Comparison of ENCODE assay signal across 17 cellular contexts in the genomic region with DNA sequence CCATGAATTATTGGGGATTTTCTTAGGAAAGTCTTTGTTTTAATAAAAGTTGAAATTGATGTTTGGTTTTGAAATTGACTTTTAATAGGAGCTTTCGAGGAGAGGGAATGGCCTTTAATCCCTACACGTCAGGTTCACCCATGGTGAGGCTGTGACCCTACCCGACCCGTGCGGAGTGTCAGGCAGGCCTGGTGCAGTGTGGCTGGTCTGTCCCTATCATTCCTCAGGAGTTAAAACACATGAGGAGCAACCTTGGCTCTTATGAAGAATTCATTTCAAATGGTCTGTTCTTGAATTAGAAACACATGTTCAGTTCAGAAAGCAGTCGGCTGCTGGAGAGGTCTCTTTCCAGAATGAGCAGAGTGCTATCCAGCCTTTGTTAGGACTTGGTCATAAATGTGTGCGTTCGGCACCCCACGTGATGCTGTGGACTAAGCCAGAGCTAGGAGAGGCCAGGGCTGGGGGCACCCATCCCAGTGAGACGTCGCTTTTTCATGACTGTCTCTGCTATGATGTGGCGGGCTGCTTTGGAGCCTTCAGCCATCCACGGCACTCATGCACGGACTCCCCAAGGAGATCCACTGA. TPM values are rescaled to one million over a fixed set of nuclear protein-coding genes. Genes with fewer than 3 reads are reported as not detected.
DNase-seq lines count a peak whose midpoint lies in the region; ATAC-seq and TF ChIP-seq lines count a peak whose summit lies in the region.
"Had no signal": no experiment of that assay in that cellular context is flagged by ENCODE, and none has a peak within 500 bp of the region (broad histone marks: within the 10 kb centered on the region; RNA-seq: fewer than 3 reads in every experiment).

No MANE protein-coding gene starts in this region.

- no peak overlapping the region for H2BK5ac ChIP-seq in trophoblast cell (ENCODE audit: low read depth, low read length, poor library complexity)

- H3K9me3 ChIP-seq in trophoblast cell (ENCODE audit: insufficient read depth, low read depth, low read length), result no peaks in the 10 kb centered on the region
- H3K9me3 ChIP-seq: BE2C had no signal

- no peak overlapping the region for H3K14ac ChIP-seq in trophoblast cell (ENCODE audit: low read length)

- no peak overlapping the region for H3K4me3 Mint-ChIP-seq in neural crest cell
- H3K4me3 Mint-ChIP-seq in stimulated activated naive B cell treated with anti-CD40 and anti-IgM and Interleukin-4, amounts not matched to agents 10 μg/mL and 1 μg/mL and 100 μg/mL, for 72 hours, result no peak overlapping the region
- H3K4me3 Mint-ChIP-seq: natural killer cell had no signal

- peaks cover 8% of the 10 kb centered on the region for H3K79me2 ChIP-seq in trophoblast cell (ENCODE audit: control insufficient read depth, insufficient read depth, low read length, poor library complexity)

- peaks cover 7% of the 10 kb centered on the region for H3K27me3 Mint-ChIP-seq in neural crest cell (ENCODE audit: low read depth)
- H3K27me3 Mint-ChIP-seq in stimulated activated naive B cell treated with anti-CD40 and anti-IgM and Interleukin-4, amounts not matched to agents 10 μg/mL and 1 μg/mL and 100 μg/mL, for 72 hours, result no peaks in the 10 kb centered on the region

- no peak overlapping the region for H3K27ac ChIP-seq in trophoblast cell (ENCODE audit: low read depth, low read length)

- no peak overlapping the region for H3K4me2 ChIP-seq in trophoblast cell (ENCODE audit: low read length)

- no peaks in the 10 kb centered on the region for H3K9me3 Mint-ChIP-seq in neural crest cell
- H3K9me3 Mint-ChIP-seq in stimulated activated naive B cell treated with anti-CD40 and anti-IgM and Interleukin-4, amounts not matched to agents 10 μg/mL and 1 μg/mL and 100 μg/mL, for 72 hours, result no peaks in the 10 kb centered on the region
- H3K9me3 Mint-ChIP-seq: natural killer cell had no signal

- H3K4me3 ChIP-seq in foreskin fibroblast (ENCODE audit: low read depth in 1 of 2, low read length in 2 of 2), result no peak overlapping the region
- H3K4me3 ChIP-seq in trophoblast cell (ENCODE audit: low read depth, low read length), result no peak overlapping the region
- H3K4me3 ChIP-seq: GM12878 had no signal

- no peak overlapping the region for H4K12ac ChIP-seq in trophoblast cell (ENCODE audit: low read depth, low read length)

- no peak overlapping the region for H3K4ac ChIP-seq in trophoblast cell (ENCODE audit: low read depth, low read length)

- peak overlapping the region; percentile 24 for H3K27ac Mint-ChIP-seq in neural crest cell (ENCODE audit: unreplicated experiment)
- H3K27ac Mint-ChIP-seq in stimulated activated naive B cell treated with anti-CD40 and anti-IgM and Interleukin-4, amounts not matched to agents 10 μg/mL and 1 μg/mL and 100 μg/mL, for 72 hours, result no peak overlapping the region
- H3K27ac Mint-ChIP-seq: natural killer cell had no signal

- H3K4me1 Mint-ChIP-seq in neural crest cell, result peaks cover 4% of the 10 kb centered on the region
- peaks cover 7 to 12% of the 10 kb centered on the region in 2 donors for H3K4me1 Mint-ChIP-seq in stimulated activated naive B cell treated with anti-CD40 and anti-IgM and Interleukin-4, amounts not matched to agents 10 μg/mL and 1 μg/mL and 100 μg/mL, for 72 hours

- no peak overlapping the region for H3K23ac ChIP-seq in trophoblast cell (ENCODE audit: low read length)

- no peaks in the 10 kb centered on the region for H3K36me3 ChIP-seq in trophoblast cell (ENCODE audit: control insufficient read depth in 1 of 2, insufficient read depth in 2 of 2, low read length in 2 of 2)
- H3K36me3 ChIP-seq: BE2C had no signal

- no peak overlapping the region for H2BK120ac ChIP-seq in trophoblast cell (ENCODE audit: insufficient read depth, low read length, poor library complexity)

- H3K27me3 ChIP-seq in trophoblast cell (ENCODE audit: insufficient read depth, low read length), result no peaks in the 10 kb centered on the region
- H3K27me3 ChIP-seq: BE2C had no signal

- TF ChIP-seq CTCF in AG09319 (IDR thresholded peaks at IDR 0.05; ENCODE audit: low read depth, low read length) (no peak), foreskin fibroblast (IDR thresholded peaks at IDR 0.05; ENCODE audit: low read depth, low read length) (no peak), neural crest cell (conservative IDR thresholded peaks at IDR 0.05) (no peak)

- WGBS in trophoblast cell (ENCODE audit: extremely low coverage, insufficient coverage, insufficient read length), result 100% methylated on average over 1 of the region's 14 CpGs

- no peak overlapping the region for H2AK5ac ChIP-seq in trophoblast cell (ENCODE audit: low read length)

- H3K36me3 Mint-ChIP-seq in neural crest cell (ENCODE audit: low read depth), result no peaks in the 10 kb centered on the region
- H3K36me3 Mint-ChIP-seq in stimulated activated naive B cell treated with anti-CD40 and anti-IgM and Interleukin-4, amounts not matched to agents 10 μg/mL and 1 μg/mL and 100 μg/mL, for 72 hours, result peaks cover 3 to 21% of the 10 kb centered on the region in 2 donors
- H3K36me3 Mint-ChIP-seq: natural killer cell had no signal

- H4K8ac ChIP-seq in trophoblast cell (ENCODE audit: low read depth, low read length), result no peak overlapping the region

- H2BK12ac ChIP-seq in trophoblast cell (ENCODE audit: low read length), result no peak overlapping the region

- no peak overlapping the region for H4K91ac ChIP-seq in trophoblast cell (ENCODE audit: low read depth, low read length)

- H3K79me1 ChIP-seq in trophoblast cell (ENCODE audit: low read length), result peaks cover 8% of the 10 kb centered on the region

- peak; percentile 53 for ATAC-seq in SK-N-SH treated with all-trans-retinoic acid at 6 μM for 48 hours
- no peak for ATAC-seq in stimulated activated naive B cell treated with anti-CD40 and anti-IgM and Interleukin-4, amounts not matched to agents 10 μg/mL and 1 μg/mL and 100 μg/mL, for 72 hours (replicated peaks)
- ATAC-seq in HG03439 (IDR thresholded peaks at IDR 0.05; ENCODE audit: unreplicated experiment), result no peak
- ATAC-seq: GM12878, natural killer cell had no signal

- DNase-seq in AG09319 (ENCODE audit: extremely low read depth, low read depth), result peak; percentile 47
- peak; percentile 87 to 94 for DNase-seq in foreskin fibroblast
- no peak for DNase-seq in neural crest cell (ENCODE audit: low read depth, low spot score)
- DNase-seq in trophoblast cell, result no peak
- DNase-seq in NCI-H69 (lab: John Stamatoyannopoulos, UW), result no peak
- DNase-seq in stimulated activated naive B cell treated with anti-CD40 and anti-IgM and Interleukin-4, amounts not matched to agents 10 μg/mL and 1 μg/mL and 100 μg/mL, for 72 hours, result no peak
- DNase-seq: activated naive CD4-positive, alpha-beta T cell treated with anti-CD3 and anti-CD28 coated beads, Interleukin-2, amount 50 U/mL, for 16 hours; BE2C; cerebellar nuclear complex; DND-41; natural killer cell; NCI-H1694 treated with DMSO at 0.1 percent for 48 hours; NCI-H510A; stimulated activated naive CD4-positive, alpha-beta T cell had no signal

- H2AFZ ChIP-seq in trophoblast cell (ENCODE audit: insufficient read depth, low read length, poor library complexity), result no peak overlapping the region

- H3K9ac ChIP-seq in trophoblast cell (ENCODE audit: low read length), result no peak overlapping the region

- H3K4me1 ChIP-seq in trophoblast cell (ENCODE audit: control insufficient read depth in 1 of 2, insufficient read depth in 2 of 2, low read length in 2 of 2), result peaks cover 3 to 7% of the 10 kb centered on the region in 2 experiments
- H3K4me1 ChIP-seq: BE2C had no signal

- no peak overlapping the region for H3K18ac ChIP-seq in trophoblast cell (ENCODE audit: low read length)

TF ChIP-seq in SK-N-SH treated with all-trans-retinoic acid at 6 μM for 48 hours, 23 proteins besides CTCF, POLR2A, EP300 and RAD21:
- TF ChIP-seq OSR1 (CRISPR knock-in tag; IDR thresholded peaks at IDR 0.05) (no peak), ZNF70 (CRISPR knock-in tag; IDR thresholded peaks at IDR 0.05) (no peak), ISL1 (CRISPR knock-in tag; IDR thresholded peaks at IDR 0.05) (no peak), PPARA (CRISPR knock-in tag; IDR thresholded peaks at IDR 0.05; ENCODE audit: borderline replicate concordance) (no peak), CSDC2 (CRISPR knock-in tag; IDR thresholded peaks at IDR 0.05) (no peak), ARNTL (CRISPR knock-in tag; IDR thresholded peaks at IDR 0.05; ENCODE audit: borderline replicate concordance, low read depth) (no peak)
- TF ChIP-seq, protein P1, sequence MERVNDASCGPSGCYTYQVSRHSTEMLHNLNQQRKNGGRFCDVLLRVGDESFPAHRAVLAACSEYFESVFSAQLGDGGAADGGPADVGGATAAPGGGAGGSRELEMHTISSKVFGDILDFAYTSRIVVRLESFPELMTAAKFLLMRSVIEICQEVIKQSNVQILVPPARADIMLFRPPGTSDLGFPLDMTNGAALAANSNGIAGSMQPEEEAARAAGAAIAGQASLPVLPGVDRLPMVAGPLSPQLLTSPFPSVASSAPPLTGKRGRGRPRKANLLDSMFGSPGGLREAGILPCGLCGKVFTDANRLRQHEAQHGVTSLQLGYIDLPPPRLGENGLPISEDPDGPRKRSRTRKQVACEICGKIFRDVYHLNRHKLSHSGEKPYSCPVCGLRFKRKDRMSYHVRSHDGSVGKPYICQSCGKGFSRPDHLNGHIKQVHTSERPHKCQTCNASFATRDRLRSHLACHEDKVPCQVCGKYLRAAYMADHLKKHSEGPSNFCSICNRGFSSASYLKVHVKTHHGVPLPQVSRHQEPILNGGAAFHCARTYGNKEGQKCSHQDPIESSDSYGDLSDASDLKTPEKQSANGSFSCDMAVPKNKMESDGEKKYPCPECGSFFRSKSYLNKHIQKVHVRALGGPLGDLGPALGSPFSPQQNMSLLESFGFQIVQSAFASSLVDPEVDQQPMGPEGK (CRISPR knock-in tag; IDR thresholded peaks at IDR 0.05; ENCODE audit: borderline replicate concordance), result no peak
TF ChIP-seq in SK-N-SH treated with all-trans-retinoic acid at 6 μM for 48 hours: peak in this region for 0.

RNA-seq across cellular contexts. Expression of a gene that starts 54.7 kb away (rescaled TPM):
- total RNA-seq in neural crest cell, result 16.0 and 19.2 TPM in 2 replicates
- 18.4 and 19.0 TPM in 2 replicates for polyA plus RNA-seq in trophoblast cell (2013)

Comparison
In these comparisons a context has a peak if more than half of its experiments do, and no peak if none do; other contexts are left out.
1. DNase-seq: peak in AG09319 (single experiment) and foreskin fibroblast (2 of 2); none in neural crest cell (single experiment), trophoblast cell (0 of 2), NCI-H69 (single experiment) and stimulated activated naive B cell treated with anti-CD40 and anti-IgM and Interleukin-4, amounts not matched to agents 10 μg/mL and 1 μg/mL and 100 μg/mL, for 72 hours (single experiment).